In genomic region chr5:124866355-124867063, GRCh38 we compare ENCODE assay signal across 1 cellular context.
TF ChIP-seq lines count a peak whose summit lies in the region.

No MANE protein-coding gene starts in this region.

TF ChIP-seq in H1, 55 proteins besides CTCF, POLR2A, EP300 and RAD21:
- TF ChIP-seq BRCA1 (IDR thresholded peaks at IDR 0.05; ENCODE audit: low read depth, low read length) (no peak), SP2 (IDR thresholded peaks at IDR 0.05; ENCODE audit: low read length) (no peak), SIRT6 (IDR thresholded peaks at IDR 0.05; ENCODE audit: low read length) (no peak), CHD2 (IDR thresholded peaks at IDR 0.05; ENCODE audit: low read length) (no peak), SRF (IDR thresholded peaks at IDR 0.05; ENCODE audit: low read depth, low read length) (no peak)
